Comparison of ENCODE assay signal across 1 cellular context in genomic region chrX:15854080-15854655, GRCh38.
A peak's percentile ranks its signal among the peaks of the same experiment; 100 is the strongest.
TF ChIP-seq lines count a peak whose summit lies in the region.

No MANE protein-coding gene starts in this region.

TF ChIP-seq in K562, 482 proteins besides CTCF, POLR2A, EP300 and RAD21 (continued from another document and continues in another):
- TF ChIP-seq UBTF (IDR thresholded peaks at IDR 0.05; ENCODE audit: borderline replicate concordance in 1 of 2, low read depth in 2 of 2, low read length in 2 of 2) (peak in 1 of 2 experiments; percentile 56; a peak in 1 of 4 replicates), JUND (IDR thresholded peaks at IDR 0.05; ENCODE audit: borderline replicate concordance, low read depth, low read length) (no peak), JUND (tag; IDR thresholded peaks at IDR 0.05; ENCODE audit: borderline replicate concordance, low read depth, low read length) (no peak), HINFP (tag; conservative IDR thresholded peaks at IDR 0.05; ENCODE audit: low read depth) (no peak), ZNF740 (CRISPR knock-in tag; IDR thresholded peaks at IDR 0.05) (peak; percentile 97), ZNF740 (tag; IDR thresholded peaks at IDR 0.05) (peak in 1 of 2 experiments; percentile 81; a peak in 2 of 4 replicates), XRCC3 (IDR thresholded peaks at IDR 0.05) (no peak), EWSR1 (IDR thresholded peaks at IDR 0.05; ENCODE audit: borderline replicate concordance, low read depth, partially characterized antibody) (no peak), LARP7 (IDR thresholded peaks at IDR 0.05) (no peak), CTCFL (IDR thresholded peaks at IDR 0.05; ENCODE audit: borderline replicate concordance, insufficient read depth, low read depth, low read length, poor library complexity, severe bottlenecking) (peak; percentile 76), ESRRB (CRISPR knock-in tag; IDR thresholded peaks at IDR 0.05; ENCODE audit: borderline replicate concordance) (no peak), VEZF1 (CRISPR knock-in tag; IDR thresholded peaks at IDR 0.05) (peak; percentile 95), GABPA (tag; conservative IDR thresholded peaks at IDR 0.05; ENCODE audit: low read depth) (no peak), NEUROD1 (IDR thresholded peaks at IDR 0.05; ENCODE audit: borderline replicate concordance, low read depth, low read length, partially characterized antibody) (no peak), ATF3 (IDR thresholded peaks at IDR 0.05) (no peak), ATF3 (CRISPR knock-in tag; conservative IDR thresholded peaks at IDR 0.05) (no peak), YY1 (IDR thresholded peaks at IDR 0.05; ENCODE audit: borderline replicate concordance in 1 of 3, control insufficient read depth in 1 of 3, extremely low read depth in 1 of 3, insufficient read depth in 3 of 3, insufficient read length in 1 of 3, insufficient replicate concordance in 2 of 3, low read depth in 1 of 3, low read length in 2 of 3) (peak in 2 of 3 experiments; percentile 67 to 71), MEIS2 (IDR thresholded peaks at IDR 0.05; ENCODE audit: partially characterized antibody) (peak; percentile 66), CBX5 (IDR thresholded peaks at IDR 0.05; ENCODE audit: borderline replicate concordance, low read depth) (no peak), FOXP4 (CRISPR knock-in tag; IDR thresholded peaks at IDR 0.05; ENCODE audit: borderline replicate concordance) (no peak), ETV1 (tag; conservative IDR thresholded peaks at IDR 0.05; ENCODE audit: low read depth) (0 out of 2 replicates have a peak, but pooled peaks have one; percentile 18), TAF1 (IDR thresholded peaks at IDR 0.05; ENCODE audit: control insufficient read depth, extremely low read depth, insufficient read depth, low read length, severe bottlenecking) (peak; percentile 24), ZNF347 (CRISPR knock-in tag; IDR thresholded peaks at IDR 0.05; ENCODE audit: low read depth) (no peak), CCNT2 (IDR thresholded peaks at IDR 0.05; ENCODE audit: borderline replicate concordance, extremely low read depth, insufficient read length, low read depth, low read length) (peak; percentile 39), SAFB (IDR thresholded peaks at IDR 0.05; ENCODE audit: borderline replicate concordance, low read depth, low read length) (0 out of 2 replicates have a peak, but pooled peaks have one; percentile 31), CEBPG (CRISPR knock-in tag; IDR thresholded peaks at IDR 0.05) (no peak), CEBPG (tag; conservative IDR thresholded peaks at IDR 0.05 in 1 of 2, IDR thresholded peaks at IDR 0.05 in 1 of 2) (no peak), TRIM28 (IDR thresholded peaks at IDR 0.05) (no peak), KDM2B (CRISPR knock-in tag; IDR thresholded peaks at IDR 0.05) (no peak), OTX1 (CRISPR knock-in tag; IDR thresholded peaks at IDR 0.05) (no peak), SMAD1 (IDR thresholded peaks at IDR 0.05; ENCODE audit: low read depth, low read length, partially characterized antibody) (no peak), L3MBTL2 (IDR thresholded peaks at IDR 0.05) (peak; percentile 43), ZBTB1 (CRISPR knock-in tag; IDR thresholded peaks at IDR 0.05; ENCODE audit: borderline replicate concordance, low read depth) (no peak), TCF7L2 (IDR thresholded peaks at IDR 0.05; ENCODE audit: low read depth, low read length) (no peak), ZBTB40 (IDR thresholded peaks at IDR 0.05) (no peak), ZBTB40 (CRISPR knock-in tag; IDR thresholded peaks at IDR 0.05) (no peak), ARNT (IDR thresholded peaks at IDR 0.05) (no peak), SIN3A (IDR thresholded peaks at IDR 0.05; ENCODE audit: borderline replicate concordance in 2 of 2, control insufficient read depth in 1 of 2, low read depth in 2 of 2, low read length in 2 of 2) (0 out of 4 replicates have a peak, but pooled peaks of 1 of the 2 experiments have one; percentile 29), KDM1A (IDR thresholded peaks at IDR 0.05) (no peak), RBBP5 (IDR thresholded peaks at IDR 0.05; ENCODE audit: borderline replicate concordance, insufficient read depth, low read length, poor library complexity, severe bottlenecking) (peak; percentile 64), GATA2 (CRISPR knock-in tag; IDR thresholded peaks at IDR 0.05) (no peak), CHCHD3 (CRISPR knock-in tag; IDR thresholded peaks at IDR 0.05) (no peak)
